Comparison of ENCODE assay signal across 15 cellular contexts in the genomic region with DNA sequence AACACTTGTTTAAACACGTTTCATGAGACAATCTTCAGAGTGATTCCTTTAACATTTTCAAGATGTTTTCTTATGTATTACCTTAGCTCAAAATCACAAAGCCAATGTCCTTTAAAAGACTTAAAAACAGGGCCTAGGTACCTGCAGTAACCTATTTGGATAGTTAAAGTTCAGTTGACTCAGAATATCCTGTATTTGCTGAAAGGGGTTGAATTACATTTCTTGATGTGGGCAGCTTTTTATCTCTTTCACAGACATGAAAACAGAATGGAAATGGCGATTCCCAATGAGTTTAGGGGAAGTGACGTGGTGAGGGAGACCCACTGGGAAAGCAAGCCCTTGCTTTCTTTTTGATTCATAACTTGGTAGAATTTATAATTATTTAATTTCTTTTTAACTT.
"Had no signal": no experiment of that assay in that cellular context is flagged by ENCODE, and none has a peak within 500 bp of the region (broad histone marks: within the 10 kb centered on the region; RNA-seq: fewer than 3 reads in every experiment).

No MANE protein-coding gene starts in this region.

- H3K9me3 ChIP-seq: heart left ventricle had no signal

- H3K27ac Mint-ChIP-seq: naive thymus-derived CD8-positive, alpha-beta T cell had no signal

- H3K9me3 Mint-ChIP-seq: naive thymus-derived CD8-positive, alpha-beta T cell; neural crest cell had no signal

- H3K4me3 Mint-ChIP-seq: neural crest cell had no signal

- H3K4me3 ChIP-seq: dorsolateral prefrontal cortex, heart left ventricle, smooth muscle cell had no signal

- H3K36me3 ChIP-seq: heart left ventricle had no signal

- H3K27me3 Mint-ChIP-seq: naive thymus-derived CD8-positive, alpha-beta T cell had no signal

- H3K27me3 ChIP-seq: dorsolateral prefrontal cortex, heart left ventricle had no signal

- ATAC-seq: esophagus mucosa; heart left ventricle; naive thymus-derived CD8-positive, alpha-beta T cell; right cardiac atrium had no signal

- H3K27ac ChIP-seq: heart left ventricle had no signal

- DNase-seq: cortex of kidney; dorsolateral prefrontal cortex; effector CD8-positive, alpha-beta T cell; heart left ventricle; hippocampal formation; kidney glomerular epithelial cell; mammary epithelial cell; naive thymus-derived CD8-positive, alpha-beta T cell; right cardiac atrium; stimulated activated CD4-positive, alpha-beta T cell treated with anti-CD3 and anti-CD28 coated beads, Interleukin-2, amount 100 ng/mL, for 48 hours; stimulated activated naive CD4-positive, alpha-beta T cell treated with Interleukin-2 at 50 U/mL for 16 hours; trophoblast cell had no signal
